23 cellular contexts compared by ENCODE assay signal in the genomic region with DNA sequence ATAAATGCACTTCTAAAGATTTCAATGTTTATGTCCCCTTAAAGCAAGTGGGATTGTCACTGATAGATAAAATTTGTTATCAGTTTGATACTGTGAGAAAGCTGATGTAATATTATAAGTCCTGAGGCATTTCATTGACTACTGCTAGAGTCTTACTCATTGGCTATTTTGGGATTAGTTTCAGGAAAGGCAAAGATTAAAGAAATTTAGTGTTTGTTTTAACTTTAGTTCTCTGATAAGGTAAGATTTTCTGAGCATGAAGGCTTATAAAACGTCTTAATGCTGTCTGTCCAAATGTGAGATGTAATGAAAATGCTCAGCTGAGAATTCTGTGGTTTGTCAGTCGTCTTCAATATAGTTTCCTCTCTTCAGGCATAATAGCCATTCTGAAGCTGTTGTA.
"Had no signal": no experiment of that assay in that cellular context is flagged by ENCODE, and none has a peak within 500 bp of the region (broad histone marks: within the 10 kb centered on the region; RNA-seq: fewer than 3 reads in every experiment).

No MANE protein-coding gene starts in this region.

- H3K4me3 ChIP-seq: breast epithelium, Peyer's patch, SJSA1 had no signal

- H3K9me3 ChIP-seq: breast epithelium, Peyer's patch, SJSA1 had no signal

- H3K27me3 ChIP-seq: breast epithelium, Peyer's patch had no signal

- H3K27ac ChIP-seq: breast epithelium, Peyer's patch, SJSA1 had no signal

- DNase-seq: activated B cell treated with CpG ODN at 0.5 μM for 24 hours; activated CD4-positive, alpha-beta memory T cell treated with anti-CD3 and anti-CD28 coated beads for 36 hours; activated CD4-positive, alpha-beta T cell treated with anti-CD3 and anti-CD28 coated beads for 1 hour; activated CD4-positive, alpha-beta T cell treated with anti-CD3 and anti-CD28 coated beads, Interleukin-2, amount 10 ng/mL, durations not matched to agents 24 days and 14 days; activated CD8-positive, alpha-beta memory T cell treated with anti-CD3 and anti-CD28 coated beads for 24 hours; activated effector memory CD4-positive, alpha-beta T cell treated with anti-CD3 and anti-CD28 coated beads, Interleukin-2, amount 50 U/mL, for 16 hours; activated naive CD4-positive, alpha-beta T cell treated with Interleukin-2 at 50 U/mL for 16 hours; activated naive CD8-positive, alpha-beta T cell treated with anti-CD3 and anti-CD28 coated beads, Interleukin-2, amount 50 U/mL, for 24 hours; activated T-cell treated with anti-CD3 and anti-CD28 coated beads, Interleukin-2, amount 50 U/mL, for 4 hours; caudate nucleus; KG1; NCI-H1048; NCI-H146; NCI-H1930; NCI-H2171; NCI-H226; NCI-H526; Peyer's patch; SHP77; T-helper 17 cell; T-helper 9 cell had no signal

- H3K4me1 ChIP-seq: breast epithelium, Peyer's patch, SJSA1 had no signal

- H3K36me3 ChIP-seq: breast epithelium, Peyer's patch, SJSA1 had no signal
